Comparison of ENCODE assay signal across 8 cellular contexts in the genomic region with DNA sequence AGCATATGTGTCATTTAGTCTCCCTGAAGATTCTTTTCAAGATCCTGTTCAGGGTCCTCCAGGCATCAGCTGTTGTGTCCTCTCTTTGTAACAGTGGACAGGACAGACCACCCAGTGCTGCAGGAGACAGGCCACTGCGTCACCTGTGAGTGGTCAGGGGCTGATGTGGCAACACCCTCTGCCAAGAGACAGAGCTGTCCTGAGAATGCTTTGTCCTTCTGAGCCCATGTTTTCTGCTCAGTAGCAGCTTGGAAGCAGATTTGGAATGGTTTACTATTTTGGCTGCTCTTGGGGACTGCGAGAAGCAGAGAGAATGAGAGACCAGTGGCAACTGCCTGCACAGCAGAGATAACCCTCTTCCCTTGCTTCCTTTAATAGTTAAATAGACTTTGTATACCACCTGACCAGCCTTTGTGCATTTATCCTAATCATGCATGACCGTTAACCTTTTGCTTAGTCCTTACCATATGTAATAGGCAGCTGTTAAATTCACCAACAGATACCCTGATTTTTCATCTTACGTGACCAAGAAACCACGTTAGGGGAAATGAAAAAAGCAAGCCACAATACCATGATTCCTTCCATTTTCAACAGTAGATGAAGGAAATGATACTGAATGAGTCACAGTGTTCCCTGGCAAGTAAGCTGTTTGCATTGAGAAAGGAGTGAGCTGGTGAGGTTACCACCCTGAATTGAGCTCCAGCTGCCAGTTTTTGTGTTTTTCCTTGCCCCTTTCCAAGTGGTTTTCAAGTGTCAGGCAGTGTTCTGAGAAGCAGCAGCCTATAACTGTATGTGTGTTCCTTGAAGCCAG. TPM values are rescaled to one million over a fixed set of nuclear protein-coding genes. Genes with fewer than 3 reads are reported as not detected.
DNase-seq lines count a peak whose midpoint lies in the region; ATAC-seq and TF ChIP-seq lines count a peak whose summit lies in the region.

No MANE protein-coding gene starts in this region.

- CTCF ChIA-PET in Calu3 (lab: Charles Lee) (interaction anchor here (0.5 to 1.9 kb wide), 7 partner anchors 19 to 584 kb away, joined by 3 to 9 read pairs (median 3); no protein-coding TSS in a partner anchor), OCI-LY7 (lab: Charles Lee; ENCODE audit: unreplicated experiment) (interaction anchor here (0.9 to 1.0 kb wide), 2 partner anchors 13 to 54 kb away, joined by 3 read pairs; no protein-coding TSS in a partner anchor)

- no peaks in the 10 kb centered on the region for H3K36me3 Mint-ChIP-seq in Calu3 (ENCODE audit: insufficient read depth, unreplicated experiment)

- H3K79me2 ChIP-seq in OCI-LY7 (ENCODE audit: insufficient read depth, low read depth, low read length) = no peaks in the 10 kb centered on the region

- no peaks in the 10 kb centered on the region for H3K9me3 Mint-ChIP-seq in Calu3 (ENCODE audit: low read depth, unreplicated experiment)

- H3K4me3 ChIP-seq in OCI-LY7 (ENCODE audit: low read depth, low read length, poor library complexity, severe bottlenecking) (peak overlapping the region; percentile 49), retinal pigment epithelial cell (ENCODE audit: low read length) (no peak overlapping the region)

- peak overlapping the region; percentile 32; the same call in 1 of the 2 replicates for H2AFZ ChIP-seq in OCI-LY7 (ENCODE audit: low read length)

- H3K4me1 Mint-ChIP-seq in Calu3 (ENCODE audit: low read depth, unreplicated experiment) = peaks cover 14% of the 10 kb centered on the region

- TF ChIP-seq CTCF in Calu3 (IDR thresholded peaks at IDR 0.05; ENCODE audit: unreplicated experiment) (no peak), OCI-LY7 (conservative IDR thresholded peaks at IDR 0.05; ENCODE audit: low read length) (no peak), retinal pigment epithelial cell (conservative IDR thresholded peaks at IDR 0.05; ENCODE audit: low read depth, low read length) (no peak)

- no peak overlapping the region for H3K4me3 Mint-ChIP-seq in Calu3 (ENCODE audit: low read depth, unreplicated experiment)

- POLR2A ChIA-PET in OCI-LY7 (lab: Charles Lee) = interaction anchor here (0.5 to 1.9 kb wide), 14 partner anchors 9 to 513 kb away, joined by 3 to 7 read pairs (median 4); a partner anchor contains a TSS

- H3K36me3 ChIP-seq in OCI-LY7 (ENCODE audit: insufficient read depth, low read length) = no peaks in the 10 kb centered on the region; the same call in 1 of the 2 replicates

- peaks cover 66% of the 10 kb centered on the region for H3K4me1 ChIP-seq in OCI-LY7 (ENCODE audit: insufficient read depth, low read length, poor library complexity, severe bottlenecking)

- H3K27ac Mint-ChIP-seq in Calu3 (ENCODE audit: unreplicated experiment) = peak overlapping the region; percentile 14

- peak overlapping the region; percentile 93 for H3K27ac ChIP-seq in OCI-LY7 (ENCODE audit: low read depth, low read length, poor library complexity, severe bottlenecking)
- peak overlapping the region; percentile 69 for H3K27ac ChIP-seq in epithelial cell of prostate

- DNase-seq in Calu3 (peak; percentile 31), GM19240 (ENCODE audit: insufficient read length, low spot score) (peak; percentile 15), OCI-LY7 (ENCODE audit: low spot score) (peak; percentile 87), epithelial cell of prostate (ENCODE audit: low read depth, low spot score) (peak; percentile 54), retinal pigment epithelial cell (ENCODE audit: low read depth) (peak; percentile 43), NCI-H1048 (lab: John Stamatoyannopoulos, UW) (no peak), HK-2 (ENCODE audit: unreplicated experiment) (no peak)

- no peaks in the 10 kb centered on the region for H3K9me3 ChIP-seq in OCI-LY7 (ENCODE audit: low read length)

- BruUV-seq in Calu3 (replicated peaks; lab: Mats Ljungman, UMichigan) (no TSS peak), OCI-LY7 (replicated peaks; lab: Mats Ljungman, UMichigan) (TSS peak; percentile 89)

- H3K27me3 Mint-ChIP-seq in Calu3 (ENCODE audit: unreplicated experiment) = no peaks in the 10 kb centered on the region

- H3K9me2 ChIP-seq in OCI-LY7 (ENCODE audit: insufficient read depth, low read length) = no peaks in the 10 kb centered on the region

- H4K20me1 ChIP-seq in OCI-LY7 (ENCODE audit: insufficient read depth, low read length) = no peaks in the 10 kb centered on the region

- H3K4me2 ChIP-seq in OCI-LY7 (ENCODE audit: low read length) = peak overlapping the region; percentile 79

- ATAC-seq in HG03135 (IDR thresholded peaks at IDR 0.05; ENCODE audit: unreplicated experiment) = peak; percentile 98

- intact Hi-C loops in Calu3 (cut with micrococcal nuclease; ENCODE audit: unreplicated experiment) (loop anchor here (5.0 kb wide), 1 partner anchor 72 kb away; no protein-coding TSS in a partner anchor), OCI-LY7 (cut with micrococcal nuclease; ENCODE audit: unreplicated experiment) (loop anchor here (1.0 to 10.0 kb wide), 4 partner anchors 52 to 505 kb away; a partner anchor contains a TSS)

RNA-seq across cellular contexts. Expression of a gene that starts 35.5 kb away (rescaled TPM):
- total RNA-seq in Calu3 (2022) = 25.1 and 31.1 TPM in 2 replicates
- total RNA-seq in OCI-LY7 (2014; rRNA removed; shearing (Covaris generic)) = not detected in 2 replicates
- not detected in 2 replicates for total RNA-seq in OCI-LY7 (2022)

Comparison
In these comparisons a context has a peak if more than half of its experiments do, and no peak if none do; other contexts are left out.
1. DNase-seq: peak in Calu3 (single experiment), GM19240 (single experiment), OCI-LY7 (single experiment), epithelial cell of prostate (single experiment) and retinal pigment epithelial cell (single experiment); none in NCI-H1048 (single experiment) and HK-2 (single experiment).
2. RNA of a gene that starts 35.5 kb away (total RNA-seq): 25.1 to 31.1 TPM in Calu3; not detected in OCI-LY7; every median in the first group is over 10 times any median in the second.